In the genomic region with DNA sequence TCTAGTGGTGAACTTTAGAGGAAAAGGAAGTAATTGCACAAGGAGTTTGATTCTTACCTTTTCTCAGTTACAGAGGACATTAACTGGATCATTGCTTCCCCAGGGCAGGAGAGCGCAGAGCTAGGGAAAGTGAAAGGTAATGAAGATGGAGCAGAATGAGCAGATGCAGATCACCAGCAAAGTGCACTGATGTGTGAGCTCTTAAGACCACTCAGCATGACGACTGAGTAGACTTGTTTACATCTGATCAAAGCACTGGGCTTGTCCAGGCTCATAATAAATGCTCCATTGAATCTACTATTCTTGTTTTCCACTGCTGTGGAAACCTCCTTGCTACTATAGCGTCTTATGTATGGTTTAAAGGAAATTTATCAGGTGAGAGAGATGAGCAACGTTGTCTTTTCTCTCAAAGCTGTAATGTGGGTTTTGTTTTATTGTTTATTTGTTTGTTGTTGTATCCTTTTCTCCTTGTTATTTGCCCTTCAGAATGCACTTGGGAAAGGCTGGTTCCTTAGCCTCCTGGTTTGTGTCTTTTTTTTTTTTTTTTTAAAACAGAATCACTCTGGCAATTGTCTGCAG, we compare ENCODE assay signal across 11 cellular contexts. TPM values are rescaled to one million over a fixed set of nuclear protein-coding genes. Genes with fewer than 3 reads are reported as not detected.
DNase-seq lines count a peak whose midpoint lies in the region; ATAC-seq, FAIRE-seq and TF ChIP-seq lines count a peak whose summit lies in the region.
"Had no signal": no experiment of that assay in that cellular context is flagged by ENCODE, and none has a peak within 500 bp of the region (broad histone marks: within the 10 kb centered on the region; RNA-seq: fewer than 3 reads in every experiment).

No MANE protein-coding gene starts in this region.

- peak; percentile 58 for ATAC-seq in GM19025 (IDR thresholded peaks at IDR 0.05; ENCODE audit: low read depth, unreplicated experiment)
- peak; percentile 52 for ATAC-seq in HG02938 (IDR thresholded peaks at IDR 0.05; ENCODE audit: unreplicated experiment)
- ATAC-seq in HG02571 (IDR thresholded peaks at IDR 0.05; ENCODE audit: unreplicated experiment), result no peak

- peak overlapping the region; percentile 33 for H3K4me2 ChIP-seq in parathyroid adenoma (ENCODE audit: low read length)

- H3K27me3 ChIP-seq in parathyroid adenoma (ENCODE audit: control insufficient read depth, insufficient read depth, low read length), result no peaks in the 10 kb centered on the region
- H3K27me3 ChIP-seq: spleen had no signal

- H3K9me3 ChIP-seq in parathyroid adenoma (ENCODE audit: control insufficient read depth, low read length), result no peaks in the 10 kb centered on the region
- H3K9me3 ChIP-seq: spleen had no signal

- no peak overlapping the region for H3K27ac ChIP-seq in parathyroid adenoma

- peaks cover 8% of the 10 kb centered on the region for H3K4me1 ChIP-seq in parathyroid adenoma

- H3K9me3 Mint-ChIP-seq in activated CD4-positive, alpha-beta memory T cell treated with anti-CD3 and anti-CD28 coated beads, Interleukin-2, amount 10 ng/mL, durations not matched to agents 7 days and 5 days, result no peaks in the 10 kb centered on the region
- H3K9me3 Mint-ChIP-seq: dendritic cell treated with granulocyte-macrophage colony-stimulating factor and Interleukin-4, amounts not matched to agents 40 ng/mL and 50 ng/mL, for 4 days had no signal

- CTCF ChIA-PET in activated CD4-positive, alpha-beta memory T cell treated with anti-CD3 and anti-CD28 coated beads, Interleukin-2, amount 10 ng/mL, durations not matched to agents 7 days and 5 days (lab: Charles Lee), result interaction anchor here (0.6 to 2.1 kb wide), 6 partner anchors 8 to 515 kb away, joined by 3 to 11 read pairs (median 4); a partner anchor contains a TSS

- no peak overlapping the region for H3K27ac Mint-ChIP-seq in activated CD4-positive, alpha-beta memory T cell treated with anti-CD3 and anti-CD28 coated beads, Interleukin-2, amount 10 ng/mL, durations not matched to agents 7 days and 5 days
- H3K27ac Mint-ChIP-seq: dendritic cell treated with granulocyte-macrophage colony-stimulating factor and Interleukin-4, amounts not matched to agents 40 ng/mL and 50 ng/mL, for 4 days; type B pancreatic cell had no signal

- H3K4me3 ChIP-seq in parathyroid adenoma (ENCODE audit: low read depth, low read length), result peak overlapping the region; percentile 8
- H3K4me3 ChIP-seq: spleen had no signal

- no peak for FAIRE-seq in HTR-8/SVneo (lab: Jason Lieb, UNC)

- H3K4me1 Mint-ChIP-seq in activated CD4-positive, alpha-beta memory T cell treated with anti-CD3 and anti-CD28 coated beads, Interleukin-2, amount 10 ng/mL, durations not matched to agents 7 days and 5 days, result peaks cover 68% of the 10 kb centered on the region

- DNase-seq in NCI-H446 treated with DMSO at 0.1 percent for 48 hours (lab: John Stamatoyannopoulos, UW) (peak; percentile 16), T1000 (lab: John Stamatoyannopoulos, UW) (no peak), HTR-8/SVneo (ENCODE audit: insufficient read length, low spot score) (no peak)
- no peak for DNase-seq in activated CD4-positive, alpha-beta memory T cell treated with anti-CD3 and anti-CD28 coated beads, Interleukin-2, amount 10 ng/mL, durations not matched to agents 7 days and 5 days
- DNase-seq: spleen had no signal

- TF ChIP-seq CTCF in parathyroid adenoma (IDR thresholded peaks at IDR 0.05), result no peak

- POLR2A ChIA-PET in activated CD4-positive, alpha-beta memory T cell treated with anti-CD3 and anti-CD28 coated beads, Interleukin-2, amount 10 ng/mL, durations not matched to agents 7 days and 5 days (lab: Charles Lee), result interaction anchor here (1.1 to 12.1 kb wide), 5 partner anchors 26 to 104 kb away, joined by 3 to 138 read pairs (median 6); a partner anchor contains a TSS

- H3K36me3 ChIP-seq in parathyroid adenoma (ENCODE audit: control insufficient read depth, insufficient read depth, low read length), result no peaks in the 10 kb centered on the region

- no peaks in the 10 kb centered on the region for H3K27me3 Mint-ChIP-seq in activated CD4-positive, alpha-beta memory T cell treated with anti-CD3 and anti-CD28 coated beads, Interleukin-2, amount 10 ng/mL, durations not matched to agents 7 days and 5 days

- H3K36me3 Mint-ChIP-seq in activated CD4-positive, alpha-beta memory T cell treated with anti-CD3 and anti-CD28 coated beads, Interleukin-2, amount 10 ng/mL, durations not matched to agents 7 days and 5 days (ENCODE audit: low read depth), result peaks cover 23% of the 10 kb centered on the region

- H3K4me3 Mint-ChIP-seq in activated CD4-positive, alpha-beta memory T cell treated with anti-CD3 and anti-CD28 coated beads, Interleukin-2, amount 10 ng/mL, durations not matched to agents 7 days and 5 days, result no peak overlapping the region
- H3K4me3 Mint-ChIP-seq: dendritic cell treated with granulocyte-macrophage colony-stimulating factor and Interleukin-4, amounts not matched to agents 40 ng/mL and 50 ng/mL, for 4 days; type B pancreatic cell had no signal

- H2AFZ ChIP-seq in parathyroid adenoma, result no peak overlapping the region

- H3K9ac ChIP-seq in parathyroid adenoma, result no peak overlapping the region

- H3K79me2 ChIP-seq in parathyroid adenoma, result no peaks in the 10 kb centered on the region

RNA-seq across cellular contexts. Expression of a gene that starts 25.3 kb away (rescaled TPM):
- 1 to 10 TPM; 2.7 to 3.3 TPM for total RNA-seq in activated CD4-positive, alpha-beta memory T cell treated with anti-CD3 and anti-CD28 coated beads, Interleukin-2, amount 10 ng/mL, durations not matched to agents 7 days and 5 days
